18 cellular contexts compared by ENCODE assay signal in genomic region chr3:120601554-120601953, GRCh38. TPM values are rescaled to one million over a fixed set of nuclear protein-coding genes. Genes with fewer than 3 reads are reported as not detected.
A peak's percentile ranks its signal among the peaks of the same experiment; 100 is the strongest.
DNase-seq lines count a peak whose midpoint lies in the region; ATAC-seq and TF ChIP-seq lines count a peak whose summit lies in the region.
"Had no signal": no experiment of that assay in that cellular context is flagged by ENCODE, and none has a peak within 500 bp of the region (broad histone marks: within the 10 kb centered on the region; RNA-seq: fewer than 3 reads in every experiment).

No MANE protein-coding gene starts in this region.

- peaks cover 43% of the 10 kb centered on the region for H3K36me3 Mint-ChIP-seq in CD4-positive, alpha-beta T cell (ENCODE audit: low read depth)
- H3K36me3 Mint-ChIP-seq in T-helper 17 cell (ENCODE audit: low read depth) (peaks cover 6% of the 10 kb centered on the region), nephron (ENCODE audit: low read depth) (peaks cover 27% of the 10 kb centered on the region)

- H3K9me3 ChIP-seq in CD4-positive, alpha-beta T cell (ENCODE audit: control insufficient read depth, low read length), result no peaks in the 10 kb centered on the region
- no peaks in the 10 kb centered on the region for H3K9me3 ChIP-seq in T-helper 17 cell (ENCODE audit: control insufficient read depth, low read length, poor library complexity, severe bottlenecking)

- in situ Hi-C loops in KBM-7 (cut with MboI; ENCODE audit: low pct_unique_long_range_greater_than_20kb, low sequenced_read_pairs), result no loop called here

- no peak for TF ChIP-seq CTCF in CD4-positive, alpha-beta T cell (IDR thresholded peaks at IDR 0.05)
- TF ChIP-seq CTCF in nephron (IDR thresholded peaks at IDR 0.05; ENCODE audit: unreplicated experiment in 3 of 3), result no peak

- peak overlapping the region; percentile 18 for H3K27ac Mint-ChIP-seq in CD4-positive, alpha-beta T cell
- H3K27ac Mint-ChIP-seq in T-helper 17 cell (peak overlapping the region; percentile 39), nephron (peak overlapping the region; percentile 55 to 81 (median 70))

- POLR2A ChIA-PET in CD4-positive, alpha-beta T cell (lab: Charles Lee), result no interaction called here

- ATAC-seq in CD4-positive, alpha-beta T cell (ENCODE audit: poor library complexity), result no peak
- ATAC-seq in T-helper 17 cell (no peak), HG02973 (IDR thresholded peaks at IDR 0.05; ENCODE audit: unreplicated experiment) (no peak)
- ATAC-seq: HCT116, K562 had no signal

- no peak overlapping the region for H3K4me3 Mint-ChIP-seq in CD4-positive, alpha-beta T cell
- H3K4me3 Mint-ChIP-seq in T-helper 17 cell, result no peak overlapping the region
- peak overlapping the region in 1 of 3 experiments; percentile 21 for H3K4me3 Mint-ChIP-seq in nephron

- no peaks in the 10 kb centered on the region for H3K4me1 Mint-ChIP-seq in CD4-positive, alpha-beta T cell (ENCODE audit: low read depth)
- H3K4me1 Mint-ChIP-seq in T-helper 17 cell, result peaks cover 4% of the 10 kb centered on the region
- peaks cover 8% of the 10 kb centered on the region for H3K4me1 Mint-ChIP-seq in nephron

- CTCF ChIA-PET in CD4-positive, alpha-beta T cell (lab: Charles Lee), result no interaction called here

- H3K27me3 Mint-ChIP-seq in CD4-positive, alpha-beta T cell, result no peaks in the 10 kb centered on the region
- no peaks in the 10 kb centered on the region for H3K27me3 Mint-ChIP-seq in T-helper 17 cell
- no peaks in the 10 kb centered on the region for H3K27me3 Mint-ChIP-seq in nephron (ENCODE audit: low read depth)

- no peak for DNase-seq in CD4-positive, alpha-beta T cell
- DNase-seq in D341Med (ENCODE audit: low spot score) (peak; percentile 33), T-helper 17 cell (no peak), KBM-7 (no peak), NCI-H2029 treated with DMSO at 0.1 percent for 48 hours (lab: John Stamatoyannopoulos, UW) (no peak)
- DNase-seq: ACHN, GF-D8, NCI-H1105 treated with DMSO at 0.1 percent for 48 hours, NCI-H1694, NCI-H510A, NCI-H748 treated with DMSO at 0.1 percent for 48 hours, OCI-M1, Right ventricle myocardium superior had no signal

- H3K27ac ChIP-seq in CD4-positive, alpha-beta T cell (ENCODE audit: low read depth, low read length), result no peak overlapping the region
- H3K27ac ChIP-seq: C4-2B had no signal

- H3K9me3 Mint-ChIP-seq in CD4-positive, alpha-beta T cell, result no peaks in the 10 kb centered on the region
- H3K9me3 Mint-ChIP-seq in nephron, result no peaks in the 10 kb centered on the region

- no peaks in the 10 kb centered on the region for H3K27me3 ChIP-seq in CD4-positive, alpha-beta T cell (ENCODE audit: control insufficient read depth, insufficient read depth, low read length)

- intact Hi-C loops in CD4-positive, alpha-beta T cell (cut with DNase I, micrococcal nuclease), result no loop called here

RNA-seq across cellular contexts. Expression of gene NDUFB4, which starts 5.4 kb away (rescaled TPM):
- total RNA-seq in CD4-positive, alpha-beta T cell, result 10 to 100 TPM; 81.3 to 84.0 TPM
- 10 to 100 TPM; 69.9 to 77.3 TPM for total RNA-seq in T-helper 17 cell

Comparison
In these comparisons a context has a peak if more than half of its experiments do, and no peak if none do; other contexts are left out.
1. H3K27ac Mint-ChIP-seq: peak in every context shown above with its lines; median percentile 70 in nephron; 39 in T-helper 17 cell; 18 in CD4-positive, alpha-beta T cell.